Comparison of ENCODE assay signal across 9 cellular contexts in the genomic region with DNA sequence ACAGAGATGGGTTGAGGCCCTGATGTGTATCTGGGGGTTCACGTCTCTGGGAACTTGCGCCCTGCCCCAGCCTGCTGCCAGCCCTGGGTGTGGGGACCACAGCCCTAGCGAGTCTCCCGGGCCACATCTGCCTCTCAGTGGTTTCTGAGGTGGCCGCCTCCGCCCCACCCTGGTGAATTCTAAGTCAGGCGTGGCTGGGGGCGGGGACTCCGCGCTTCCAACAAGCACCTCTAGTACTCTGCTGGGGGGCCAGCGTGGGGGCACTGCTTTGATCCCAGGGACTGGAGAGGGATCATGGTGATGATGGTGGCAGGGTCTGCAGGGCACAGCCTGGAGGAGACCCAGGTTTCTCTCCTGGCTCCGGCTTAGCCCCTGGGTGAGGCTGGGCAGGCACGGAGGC. TPM values are rescaled to one million over a fixed set of nuclear protein-coding genes. Genes with fewer than 3 reads are reported as not detected.
DNase-seq lines count a peak whose midpoint lies in the region; ATAC-seq and TF ChIP-seq lines count a peak whose summit lies in the region.
"Had no signal": no experiment of that assay in that cellular context is flagged by ENCODE, and none has a peak within 500 bp of the region (broad histone marks: within the 10 kb centered on the region; RNA-seq: fewer than 3 reads in every experiment).

No MANE protein-coding gene starts in this region.

- H3K9me3 Mint-ChIP-seq in activated naive CD4-positive, alpha-beta T cell treated with anti-CD3 and anti-CD28 coated beads, Interleukin-2, amount 10 ng/mL, durations not matched to agents 7 days and 5 days: no peaks in the 10 kb centered on the region
- no peaks in the 10 kb centered on the region for H3K9me3 Mint-ChIP-seq in type B pancreatic cell
- H3K9me3 Mint-ChIP-seq in endothelial cell (ENCODE audit: unreplicated experiment): no peaks in the 10 kb centered on the region
- H3K9me3 Mint-ChIP-seq: T-helper 1 cell treated with Interleukin-12 subunit alpha and Interleukin-12 subunit beta and Interleukin-4 antibody, amounts not matched to agents 30 μg/mL and 1 μg/mL, for 36 hours had no signal

- CTCF ChIA-PET in activated naive CD4-positive, alpha-beta T cell treated with anti-CD3 and anti-CD28 coated beads, Interleukin-2, amount 10 ng/mL, durations not matched to agents 7 days and 5 days (lab: Charles Lee): interaction anchor here (0.8 to 1.9 kb wide), 2 partner anchors 9 to 83 kb away, joined by 3 to 5 read pairs; no protein-coding TSS in a partner anchor

- H3K27me3 Mint-ChIP-seq in activated naive CD4-positive, alpha-beta T cell treated with anti-CD3 and anti-CD28 coated beads, Interleukin-2, amount 10 ng/mL, durations not matched to agents 7 days and 5 days: peaks cover 64% of the 10 kb centered on the region
- peaks cover 6% of the 10 kb centered on the region for H3K27me3 Mint-ChIP-seq in type B pancreatic cell
- peaks cover 10% of the 10 kb centered on the region for H3K27me3 Mint-ChIP-seq in endothelial cell (ENCODE audit: unreplicated experiment)

- no peaks in the 10 kb centered on the region for H3K36me3 Mint-ChIP-seq in activated naive CD4-positive, alpha-beta T cell treated with anti-CD3 and anti-CD28 coated beads, Interleukin-2, amount 10 ng/mL, durations not matched to agents 7 days and 5 days
- no peaks in the 10 kb centered on the region for H3K36me3 Mint-ChIP-seq in type B pancreatic cell
- H3K36me3 Mint-ChIP-seq in endothelial cell (ENCODE audit: low read depth, unreplicated experiment): no peaks in the 10 kb centered on the region

- ATAC-seq in left colon: peak; percentile 34

- peak; percentile 74 for DNase-seq in activated naive CD4-positive, alpha-beta T cell treated with anti-CD3 and anti-CD28 coated beads, Interleukin-2, amount 10 ng/mL, durations not matched to agents 7 days and 5 days
- DNase-seq in activated naive CD4-positive, alpha-beta T cell (lab: John Stamatoyannopoulos, UW): no peak
- DNase-seq in activated CD8-positive, alpha-beta memory T cell treated with anti-CD3 and anti-CD28 coated beads, Interleukin-2, amount 50 U/mL, for 4 hours: peak; percentile 64
- DNase-seq in left colon (peak in 1 of 2 donors; percentile 64), type B pancreatic cell (ENCODE audit: extremely low spot score, unreplicated experiment) (no peak), NCI-H128 (lab: John Stamatoyannopoulos, UW; ENCODE audit: unreplicated experiment) (no peak), retina (no peak), endothelial cell (ENCODE audit: low spot score) (no peak)

- no peak for TF ChIP-seq CTCF in type B pancreatic cell (conservative IDR thresholded peaks at IDR 0.05)
- no peak for TF ChIP-seq CTCF in endothelial cell (IDR thresholded peaks at IDR 0.05; ENCODE audit: unreplicated experiment)

- no peak overlapping the region for H3K4me3 Mint-ChIP-seq in activated naive CD4-positive, alpha-beta T cell treated with anti-CD3 and anti-CD28 coated beads, Interleukin-2, amount 10 ng/mL, durations not matched to agents 7 days and 5 days
- H3K4me3 Mint-ChIP-seq in type B pancreatic cell (peak overlapping the region; percentile 70), endothelial cell (ENCODE audit: unreplicated experiment) (no peak overlapping the region)
- H3K4me3 Mint-ChIP-seq: T-helper 1 cell treated with Interleukin-12 subunit alpha and Interleukin-12 subunit beta and Interleukin-4 antibody, amounts not matched to agents 30 μg/mL and 1 μg/mL, for 36 hours had no signal

- H3K27ac Mint-ChIP-seq in activated naive CD4-positive, alpha-beta T cell treated with anti-CD3 and anti-CD28 coated beads, Interleukin-2, amount 10 ng/mL, durations not matched to agents 7 days and 5 days: no peak overlapping the region
- H3K27ac Mint-ChIP-seq in type B pancreatic cell (peak overlapping the region; percentile 56), endothelial cell (ENCODE audit: unreplicated experiment) (no peak overlapping the region)
- H3K27ac Mint-ChIP-seq: T-helper 1 cell treated with Interleukin-12 subunit alpha and Interleukin-12 subunit beta and Interleukin-4 antibody, amounts not matched to agents 30 μg/mL and 1 μg/mL, for 36 hours had no signal

- peaks cover 14% of the 10 kb centered on the region for H3K4me1 Mint-ChIP-seq in activated naive CD4-positive, alpha-beta T cell treated with anti-CD3 and anti-CD28 coated beads, Interleukin-2, amount 10 ng/mL, durations not matched to agents 7 days and 5 days
- H3K4me1 Mint-ChIP-seq in type B pancreatic cell (ENCODE audit: unreplicated experiment): peaks cover 15% of the 10 kb centered on the region
- peaks cover 3% of the 10 kb centered on the region for H3K4me1 Mint-ChIP-seq in endothelial cell (ENCODE audit: unreplicated experiment)

- intact Hi-C loops in left colon (cut with DNase I, micrococcal nuclease): no loop called here

RNA-seq across cellular contexts. Expression of a gene that starts 3.6 kb away (rescaled TPM):
- total RNA-seq in left colon: 1 to 10 TPM; 1.6 to 3.6 TPM
- 13.1 and 23.0 TPM in 2 replicates for total RNA-seq in type B pancreatic cell (ENCODE audit: low replicate concordance)
- 1.6 TPM for total RNA-seq in endothelial cell (ENCODE audit: unreplicated experiment)

RNA-seq across cellular contexts. Expression of a gene that starts 31.7 kb away (rescaled TPM):
- 10 to 100 TPM; 26.9 to 31.8 TPM for total RNA-seq in left colon
- total RNA-seq in type B pancreatic cell (ENCODE audit: low replicate concordance): 30.5 and 39.3 TPM in 2 replicates
- total RNA-seq in endothelial cell (ENCODE audit: unreplicated experiment): 29.5 TPM

RNA-seq across cellular contexts. Expression of a gene that starts 46.6 kb away (rescaled TPM):
- total RNA-seq in left colon: 1 to 10 TPM; 8.5 to 9.4 TPM
- total RNA-seq in type B pancreatic cell (ENCODE audit: low replicate concordance): 11.8 and 27.0 TPM in 2 replicates
- total RNA-seq in endothelial cell (ENCODE audit: unreplicated experiment): 6.2 TPM

RNA-seq across cellular contexts. Expression of a gene that starts 52.2 kb away (rescaled TPM):
- total RNA-seq in left colon (1 to 10 TPM; 2.2 to 4.8 TPM), type B pancreatic cell (ENCODE audit: low replicate concordance) (9.7 and 29.0 TPM in 2 replicates), endothelial cell (ENCODE audit: unreplicated experiment) (0.67 TPM)

Comparison
In these comparisons a context has a peak if more than half of its experiments do, and no peak if none do; other contexts are left out.
1. DNase-seq: peak in activated naive CD4-positive, alpha-beta T cell treated with anti-CD3 and anti-CD28 coated beads, Interleukin-2, amount 10 ng/mL, durations not matched to agents 7 days and 5 days (single experiment) and activated CD8-positive, alpha-beta memory T cell treated with anti-CD3 and anti-CD28 coated beads, Interleukin-2, amount 50 U/mL, for 4 hours (single experiment); none in activated naive CD4-positive, alpha-beta T cell (0 of 4), type B pancreatic cell (single experiment), NCI-H128 (single experiment), retina (single experiment) and endothelial cell (single experiment).